Comparison of ENCODE assay signal across 8 cellular contexts in the genomic region with DNA sequence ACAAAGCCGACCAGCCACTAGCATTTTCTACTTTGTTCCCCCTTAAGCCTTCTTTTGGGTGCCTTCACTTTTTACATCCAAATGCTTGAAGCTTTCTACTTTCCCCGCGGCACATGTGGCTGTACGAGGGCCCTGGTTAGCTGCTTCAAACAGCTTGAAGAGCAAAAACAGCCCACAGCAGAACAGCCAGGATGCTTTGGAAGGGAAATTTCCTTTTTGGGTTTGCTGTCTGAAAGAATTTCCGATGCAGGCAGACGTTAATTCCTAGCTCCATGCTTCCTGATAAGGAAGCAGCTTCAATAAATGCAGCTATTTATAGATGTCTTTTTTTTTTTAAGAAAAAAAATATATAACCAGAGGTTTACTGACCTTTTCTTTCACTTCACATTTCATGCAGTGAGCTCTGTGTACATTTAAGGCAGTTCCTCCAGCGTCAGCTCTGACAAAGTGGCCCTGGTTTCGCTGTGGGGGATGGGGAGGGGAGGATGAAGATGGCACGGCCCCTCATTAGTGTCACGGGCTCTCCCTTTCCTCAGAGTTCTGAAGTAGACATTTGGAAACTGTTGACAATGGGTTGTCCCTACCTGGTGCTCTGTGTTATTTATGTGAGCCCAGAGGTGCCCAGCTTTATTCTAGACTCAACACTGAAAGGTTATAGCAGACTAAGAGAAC.
DNase-seq lines count a peak whose midpoint lies in the region; ATAC-seq and TF ChIP-seq lines count a peak whose summit lies in the region.

No MANE protein-coding gene starts in this region.

- H3K27ac ChIP-seq in effector memory CD4-positive, alpha-beta T cell (ENCODE audit: insufficient read depth, low read length, poor library complexity, severe bottlenecking) = no peak overlapping the region

- H3K4me1 Mint-ChIP-seq in neural crest cell = peaks cover 16% of the 10 kb centered on the region

- ATAC-seq in HG02759 (IDR thresholded peaks at IDR 0.05; ENCODE audit: unreplicated experiment) = peak; percentile 38

- H3K27me3 Mint-ChIP-seq in neural crest cell (ENCODE audit: low read depth) = no peaks in the 10 kb centered on the region

- peak overlapping the region; percentile 1 for H3K27ac Mint-ChIP-seq in neural crest cell (ENCODE audit: unreplicated experiment)

- no peaks in the 10 kb centered on the region for H3K9me3 Mint-ChIP-seq in neural crest cell

- H3K27me3 ChIP-seq in effector memory CD4-positive, alpha-beta T cell (replicated peaks; ENCODE audit: control insufficient read depth, insufficient read depth, low read length, poor library complexity, severe bottlenecking) = no peaks in the 10 kb centered on the region

- no peak overlapping the region for H3K4me3 ChIP-seq in choroid plexus epithelial cell (ENCODE audit: low read depth, low read length)
- H3K4me3 ChIP-seq in effector memory CD4-positive, alpha-beta T cell (ENCODE audit: insufficient read depth, low read depth, low read length, poor library complexity, severe bottlenecking) = no peak overlapping the region

- DNase-seq in GM10266 (ENCODE audit: extremely low spot score) = peak; percentile 32
- DNase-seq in choroid plexus epithelial cell (ENCODE audit: low read depth) = peak; percentile 67
- DNase-seq in neural crest cell (ENCODE audit: low read depth, low spot score) = no peak
- DNase-seq in OCI-M2 (lab: John Stamatoyannopoulos, UW; ENCODE audit: unreplicated experiment) = no peak
- DNase-seq in effector memory CD4-positive, alpha-beta T cell = no peak
- DNase-seq in RKO (ENCODE audit: low spot score) = no peak
- no peak for DNase-seq in NCI-H1694 treated with DMSO at 0.1 percent for 48 hours (lab: John Stamatoyannopoulos, UW)

- H3K4me1 ChIP-seq in effector memory CD4-positive, alpha-beta T cell (ENCODE audit: control insufficient read depth, insufficient read depth, low read length, poor library complexity, severe bottlenecking) = peaks cover 8% of the 10 kb centered on the region

- TF ChIP-seq CTCF in GM10266 (IDR thresholded peaks at IDR 0.05; ENCODE audit: control insufficient read depth, insufficient read depth, low read depth, missing control alignments) (no peak), choroid plexus epithelial cell (conservative IDR thresholded peaks at IDR 0.05; ENCODE audit: low read depth, low read length) (no peak), neural crest cell (conservative IDR thresholded peaks at IDR 0.05) (no peak)

- no peak overlapping the region for H3K4me3 Mint-ChIP-seq in neural crest cell

- peaks cover 11% of the 10 kb centered on the region for H3K36me3 ChIP-seq in effector memory CD4-positive, alpha-beta T cell (ENCODE audit: control insufficient read depth, insufficient read depth, low read length)

- no peaks in the 10 kb centered on the region for H3K36me3 Mint-ChIP-seq in neural crest cell (ENCODE audit: low read depth)

- no peaks in the 10 kb centered on the region for H3K9me3 ChIP-seq in effector memory CD4-positive, alpha-beta T cell (ENCODE audit: control insufficient read depth, low read length)

Comparison
In these comparisons a context has a peak if more than half of its experiments do, and no peak if none do; other contexts are left out.
1. DNase-seq: peak in GM10266 (single experiment) and choroid plexus epithelial cell (single experiment); none in neural crest cell (single experiment), OCI-M2 (single experiment), effector memory CD4-positive, alpha-beta T cell (0 of 3), RKO (single experiment) and NCI-H1694 treated with DMSO at 0.1 percent for 48 hours (single experiment).